Comparison of ENCODE assay signal across 1 cellular context in the genomic region with DNA sequence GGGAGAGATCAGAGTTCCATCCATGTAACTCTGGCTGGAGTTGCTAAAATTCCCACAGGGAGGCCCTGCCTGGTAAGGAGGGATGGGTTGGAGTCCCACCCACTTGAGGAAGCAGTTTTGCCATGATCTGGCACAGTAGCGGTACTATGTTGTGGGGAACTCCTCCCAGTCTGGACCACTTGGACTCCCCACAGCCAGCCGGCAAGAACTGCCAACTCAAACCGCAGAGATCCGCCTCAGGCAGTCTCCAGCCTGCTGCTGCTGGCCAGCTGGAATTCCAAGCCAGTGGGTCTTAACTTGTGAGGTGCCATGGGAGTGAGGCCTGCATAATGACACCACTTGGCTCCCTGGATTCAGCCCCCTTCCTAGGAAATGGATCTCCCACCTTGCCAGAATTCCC.
TF ChIP-seq lines count a peak whose summit lies in the region.

No MANE protein-coding gene starts in this region.

TF ChIP-seq in SK-N-SH, 30 proteins besides CTCF, POLR2A, EP300 and RAD21 (continued from another document):
- TF ChIP-seq, protein P1, sequence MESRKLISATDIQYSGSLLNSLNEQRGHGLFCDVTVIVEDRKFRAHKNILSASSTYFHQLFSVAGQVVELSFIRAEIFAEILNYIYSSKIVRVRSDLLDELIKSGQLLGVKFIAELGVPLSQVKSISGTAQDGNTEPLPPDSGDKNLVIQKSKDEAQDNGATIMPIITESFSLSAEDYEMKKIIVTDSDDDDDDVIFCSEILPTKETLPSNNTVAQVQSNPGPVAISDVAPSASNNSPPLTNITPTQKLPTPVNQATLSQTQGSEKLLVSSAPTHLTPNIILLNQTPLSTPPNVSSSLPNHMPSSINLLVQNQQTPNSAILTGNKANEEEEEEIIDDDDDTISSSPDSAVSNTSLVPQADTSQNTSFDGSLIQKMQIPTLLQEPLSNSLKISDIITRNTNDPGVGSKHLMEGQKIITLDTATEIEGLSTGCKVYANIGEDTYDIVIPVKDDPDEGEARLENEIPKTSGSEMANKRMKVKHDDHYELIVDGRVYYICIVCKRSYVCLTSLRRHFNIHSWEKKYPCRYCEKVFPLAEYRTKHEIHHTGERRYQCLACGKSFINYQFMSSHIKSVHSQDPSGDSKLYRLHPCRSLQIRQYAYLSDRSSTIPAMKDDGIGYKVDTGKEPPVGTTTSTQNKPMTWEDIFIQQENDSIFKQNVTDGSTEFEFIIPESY (IDR thresholded peaks at IDR 0.05; ENCODE audit: borderline replicate concordance, low read depth), result no peak
- TF ChIP-seq, protein P2, sequence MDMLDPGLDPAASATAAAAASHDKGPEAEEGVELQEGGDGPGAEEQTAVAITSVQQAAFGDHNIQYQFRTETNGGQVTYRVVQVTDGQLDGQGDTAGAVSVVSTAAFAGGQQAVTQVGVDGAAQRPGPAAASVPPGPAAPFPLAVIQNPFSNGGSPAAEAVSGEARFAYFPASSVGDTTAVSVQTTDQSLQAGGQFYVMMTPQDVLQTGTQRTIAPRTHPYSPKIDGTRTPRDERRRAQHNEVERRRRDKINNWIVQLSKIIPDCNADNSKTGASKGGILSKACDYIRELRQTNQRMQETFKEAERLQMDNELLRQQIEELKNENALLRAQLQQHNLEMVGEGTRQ (IDR thresholded peaks at IDR 0.05; ENCODE audit: borderline replicate concordance, low read depth, low read length), result no peak
- TF ChIP-seq RCOR1 (IDR thresholded peaks at IDR 0.05; ENCODE audit: low read length) (no peak), YY1 (IDR thresholded peaks at IDR 0.05; ENCODE audit: low read depth) (no peak), SMC3 (IDR thresholded peaks at IDR 0.05; ENCODE audit: low read depth, low read length) (no peak), MXI1 (IDR thresholded peaks at IDR 0.05; ENCODE audit: low read depth, low read length) (no peak)
- TF ChIP-seq, protein P3, sequence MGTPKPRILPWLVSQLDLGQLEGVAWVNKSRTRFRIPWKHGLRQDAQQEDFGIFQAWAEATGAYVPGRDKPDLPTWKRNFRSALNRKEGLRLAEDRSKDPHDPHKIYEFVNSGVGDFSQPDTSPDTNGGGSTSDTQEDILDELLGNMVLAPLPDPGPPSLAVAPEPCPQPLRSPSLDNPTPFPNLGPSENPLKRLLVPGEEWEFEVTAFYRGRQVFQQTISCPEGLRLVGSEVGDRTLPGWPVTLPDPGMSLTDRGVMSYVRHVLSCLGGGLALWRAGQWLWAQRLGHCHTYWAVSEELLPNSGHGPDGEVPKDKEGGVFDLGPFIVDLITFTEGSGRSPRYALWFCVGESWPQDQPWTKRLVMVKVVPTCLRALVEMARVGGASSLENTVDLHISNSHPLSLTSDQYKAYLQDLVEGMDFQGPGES (IDR thresholded peaks at IDR 0.05; ENCODE audit: low read depth, low read length), result no peak
